ENCODE assay signal across 1 cellular context in genomic region chr3:122021811-122022401, GRCh38.
TF ChIP-seq lines count a peak whose summit lies in the region.

ILDR1 (minus strand) TSS chr3:122022247; CDS start chr3:122022077, 170 bp downstream.

TF ChIP-seq in WTC11, 78 proteins besides CTCF, POLR2A, EP300 and RAD21 (continued from another document):
- TF ChIP-seq ARID4B (CRISPR knock-in tag; IDR thresholded peaks at IDR 0.05; ENCODE audit: borderline replicate concordance) (no peak), ZNF121 (CRISPR knock-in tag; IDR thresholded peaks at IDR 0.05) (no peak), MLX (CRISPR knock-in tag; IDR thresholded peaks at IDR 0.05) (no peak), ATF1 (CRISPR knock-in tag; IDR thresholded peaks at IDR 0.05) (no peak), KAT7 (CRISPR knock-in tag; IDR thresholded peaks at IDR 0.05; ENCODE audit: borderline replicate concordance) (0 out of 2 replicates have a peak, but pooled peaks have one; percentile 30), CREB1 (CRISPR knock-in tag; IDR thresholded peaks at IDR 0.05) (no peak), CREM (CRISPR knock-in tag; IDR thresholded peaks at IDR 0.05) (no peak), MAX (CRISPR knock-in tag; IDR thresholded peaks at IDR 0.05) (no peak), NR1H2 (CRISPR knock-in tag; IDR thresholded peaks at IDR 0.05) (no peak), SP1 (CRISPR knock-in tag; conservative IDR thresholded peaks at IDR 0.05) (peak; percentile 35; the same call in 1 of the 2 replicates), ZNF512 (CRISPR knock-in tag; IDR thresholded peaks at IDR 0.05; ENCODE audit: borderline replicate concordance) (no peak), NR3C1 (CRISPR knock-in tag; conservative IDR thresholded peaks at IDR 0.05; ENCODE audit: low read depth) (no peak), EMX1 (CRISPR knock-in tag; IDR thresholded peaks at IDR 0.05) (no peak), TEAD1 (CRISPR knock-in tag; IDR thresholded peaks at IDR 0.05) (no peak), NR2C2 (CRISPR knock-in tag; IDR thresholded peaks at IDR 0.05) (no peak), ZNF219 (CRISPR knock-in tag; IDR thresholded peaks at IDR 0.05; ENCODE audit: borderline replicate concordance) (0 out of 2 replicates have a peak, but pooled peaks have one; percentile 18), E2F5 (CRISPR knock-in tag; IDR thresholded peaks at IDR 0.05) (no peak), ZBTB21 (CRISPR knock-in tag; IDR thresholded peaks at IDR 0.05; ENCODE audit: borderline replicate concordance) (no peak), NFYB (CRISPR knock-in tag; conservative IDR thresholded peaks at IDR 0.05; ENCODE audit: low read depth) (no peak), ZNF423 (CRISPR knock-in tag; IDR thresholded peaks at IDR 0.05) (peak; percentile 96), FOXP1 (CRISPR knock-in tag; IDR thresholded peaks at IDR 0.05; ENCODE audit: borderline replicate concordance) (peak; percentile 79; the same call in 1 of the 2 replicates), FOXP4 (CRISPR knock-in tag; IDR thresholded peaks at IDR 0.05) (no peak), NFATC4 (CRISPR knock-in tag; IDR thresholded peaks at IDR 0.05) (no peak)
- TF ChIP-seq, protein P1, sequence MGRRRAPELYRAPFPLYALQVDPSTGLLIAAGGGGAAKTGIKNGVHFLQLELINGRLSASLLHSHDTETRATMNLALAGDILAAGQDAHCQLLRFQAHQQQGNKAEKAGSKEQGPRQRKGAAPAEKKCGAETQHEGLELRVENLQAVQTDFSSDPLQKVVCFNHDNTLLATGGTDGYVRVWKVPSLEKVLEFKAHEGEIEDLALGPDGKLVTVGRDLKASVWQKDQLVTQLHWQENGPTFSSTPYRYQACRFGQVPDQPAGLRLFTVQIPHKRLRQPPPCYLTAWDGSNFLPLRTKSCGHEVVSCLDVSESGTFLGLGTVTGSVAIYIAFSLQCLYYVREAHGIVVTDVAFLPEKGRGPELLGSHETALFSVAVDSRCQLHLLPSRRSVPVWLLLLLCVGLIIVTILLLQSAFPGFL (CRISPR knock-in tag; IDR thresholded peaks at IDR 0.05; ENCODE audit: borderline replicate concordance), result no peak
- TF ChIP-seq, protein P2, sequence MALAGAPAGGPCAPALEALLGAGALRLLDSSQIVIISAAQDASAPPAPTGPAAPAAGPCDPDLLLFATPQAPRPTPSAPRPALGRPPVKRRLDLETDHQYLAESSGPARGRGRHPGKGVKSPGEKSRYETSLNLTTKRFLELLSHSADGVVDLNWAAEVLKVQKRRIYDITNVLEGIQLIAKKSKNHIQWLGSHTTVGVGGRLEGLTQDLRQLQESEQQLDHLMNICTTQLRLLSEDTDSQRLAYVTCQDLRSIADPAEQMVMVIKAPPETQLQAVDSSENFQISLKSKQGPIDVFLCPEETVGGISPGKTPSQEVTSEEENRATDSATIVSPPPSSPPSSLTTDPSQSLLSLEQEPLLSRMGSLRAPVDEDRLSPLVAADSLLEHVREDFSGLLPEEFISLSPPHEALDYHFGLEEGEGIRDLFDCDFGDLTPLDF (CRISPR knock-in tag; IDR thresholded peaks at IDR 0.05), result no peak
- TF ChIP-seq, protein P3, sequence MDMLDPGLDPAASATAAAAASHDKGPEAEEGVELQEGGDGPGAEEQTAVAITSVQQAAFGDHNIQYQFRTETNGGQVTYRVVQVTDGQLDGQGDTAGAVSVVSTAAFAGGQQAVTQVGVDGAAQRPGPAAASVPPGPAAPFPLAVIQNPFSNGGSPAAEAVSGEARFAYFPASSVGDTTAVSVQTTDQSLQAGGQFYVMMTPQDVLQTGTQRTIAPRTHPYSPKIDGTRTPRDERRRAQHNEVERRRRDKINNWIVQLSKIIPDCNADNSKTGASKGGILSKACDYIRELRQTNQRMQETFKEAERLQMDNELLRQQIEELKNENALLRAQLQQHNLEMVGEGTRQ (CRISPR knock-in tag; IDR thresholded peaks at IDR 0.05), result 0 out of 2 replicates have a peak, but pooled peaks have one; percentile 17
